Comparison of ENCODE assay signal across 17 cellular contexts in genomic region chr3:16079519-16079918, GRCh38.
A peak's percentile ranks its signal among the peaks of the same experiment; 100 is the strongest.
DNase-seq lines count a peak whose midpoint lies in the region; ATAC-seq and TF ChIP-seq lines count a peak whose summit lies in the region.
"Had no signal": no experiment of that assay in that cellular context is flagged by ENCODE, and none has a peak within 500 bp of the region (broad histone marks: within the 10 kb centered on the region; RNA-seq: fewer than 3 reads in every experiment).

No MANE protein-coding gene starts in this region.

- peak overlapping the region; percentile 77 for H3K27ac ChIP-seq in brain microvascular endothelial cell
- H3K27ac ChIP-seq: sigmoid colon, tibial nerve had no signal

- H3K27me3 ChIP-seq in brain microvascular endothelial cell (replicated peaks): no peaks in the 10 kb centered on the region
- no peaks in the 10 kb centered on the region for H3K27me3 ChIP-seq in MG63
- H3K27me3 ChIP-seq: sigmoid colon, tibial nerve had no signal

- peaks cover 10% of the 10 kb centered on the region; the same call in 1 of the 2 replicates for H3K9me3 ChIP-seq in MG63

- ATAC-seq in HG02981 (IDR thresholded peaks at IDR 0.05; ENCODE audit: unreplicated experiment): no peak
- ATAC-seq: activated CD8-positive, alpha-beta memory T cell treated with anti-CD3 and anti-CD28 coated beads, Interleukin-2, amount 10 ng/mL, durations not matched to agents 7 days and 5 days had no signal

- H3K36me3 ChIP-seq in brain microvascular endothelial cell (replicated peaks) (no peaks in the 10 kb centered on the region), MG63 (no peaks in the 10 kb centered on the region)
- H3K36me3 ChIP-seq: sigmoid colon had no signal

- TF ChIP-seq CTCF in brain microvascular endothelial cell (IDR thresholded peaks at IDR 0.05; ENCODE audit: low read depth, low read length, missing control alignments): no peak

- DNase-seq in Daoy (ENCODE audit: low read depth) (peak; percentile 25), NCI-H2029 treated with DMSO at 0.1 percent for 48 hours (lab: John Stamatoyannopoulos, UW) (peak; percentile 68), brain microvascular endothelial cell (no peak), glomerular visceral epithelial cell (ENCODE audit: extremely low spot score) (peak; percentile 76), KG1 (lab: John Stamatoyannopoulos, UW) (no peak), MG63 (no peak), germinal center (ENCODE audit: low spot score) (no peak)
- DNase-seq: activated CD4-positive, alpha-beta T cell treated with anti-CD3 and anti-CD28 coated beads for 48 hours; activated CD8-positive, alpha-beta memory T cell treated with anti-CD3 and anti-CD28 coated beads, Interleukin-2, amount 10 ng/mL, durations not matched to agents 7 days and 5 days; CD8-positive, alpha-beta memory T cell; GOT3; occipital lobe; sigmoid colon; stimulated activated CD4-positive, alpha-beta T cell treated with anti-CD3 and anti-CD28 coated beads, Interleukin-1b, Interleukin-23, amount 100 ng/mL, for 48 hours; stimulated activated naive CD4-positive, alpha-beta T cell had no signal

- H3K4me3 ChIP-seq in brain microvascular endothelial cell (ENCODE audit: low read depth, low read length): no peak overlapping the region
- H3K4me3 ChIP-seq in MG63: no peak overlapping the region
- H3K4me3 ChIP-seq: sigmoid colon, tibial nerve had no signal

- in situ Hi-C loops in brain microvascular endothelial cell (cut with HindIII; ENCODE audit: low pct_ligation_motif_present, low sequenced_read_pairs): no loop called here

Comparison
In these comparisons a context has a peak if more than half of its experiments do, and no peak if none do; other contexts are left out.
1. DNase-seq: peak in Daoy (single experiment), NCI-H2029 treated with DMSO at 0.1 percent for 48 hours (single experiment) and glomerular visceral epithelial cell (single experiment); none in brain microvascular endothelial cell (single experiment), KG1 (single experiment), MG63 (single experiment) and germinal center (single experiment).